In the genomic region with DNA sequence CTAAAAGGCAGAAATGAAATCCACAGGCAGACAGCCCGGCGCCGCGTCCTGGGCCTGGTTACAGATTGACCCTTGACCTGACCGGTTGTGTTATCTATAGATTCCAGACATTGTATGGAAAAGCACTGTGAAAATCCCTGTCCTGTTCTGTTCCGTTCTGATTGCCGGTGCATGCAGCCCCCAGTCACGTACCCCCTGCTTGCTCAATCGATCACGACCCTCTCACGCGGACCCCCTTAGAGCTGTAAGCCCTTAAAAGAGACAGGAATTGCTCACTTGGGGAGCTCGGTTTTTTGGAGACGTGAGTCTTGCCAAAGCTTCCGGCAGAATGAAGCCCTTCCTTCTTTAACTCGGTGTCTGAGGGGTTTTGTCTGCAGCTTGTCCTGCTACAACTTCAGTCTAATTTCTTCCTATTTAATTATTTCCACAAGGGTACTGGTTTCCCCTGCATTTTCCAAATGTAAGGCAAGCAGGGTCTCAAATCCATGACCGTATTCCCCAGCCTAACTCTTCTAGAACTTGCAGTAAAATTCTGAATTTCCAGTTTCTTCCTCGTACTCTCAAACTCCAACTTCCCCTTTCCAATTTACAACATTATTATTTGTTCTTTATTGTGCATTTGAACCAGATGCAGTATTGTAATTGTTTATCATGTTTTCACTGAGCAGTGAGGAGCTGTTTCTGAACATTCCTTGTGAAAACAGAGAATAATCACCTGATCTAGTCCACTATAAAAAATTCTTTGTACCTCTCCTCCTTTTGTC, we compare ENCODE assay signal across 1 cellular context.
TF ChIP-seq lines count a peak whose summit lies in the region.

No MANE protein-coding gene starts in this region.

TF ChIP-seq in GM12878, 131 proteins besides CTCF, POLR2A, EP300 and RAD21:
- TF ChIP-seq NR2F1 (conservative IDR thresholded peaks at IDR 0.05) (peak; percentile 57), NR2C1 (IDR thresholded peaks at IDR 0.05) (peak; percentile 49; the same call in 1 of the 2 replicates)
TF ChIP-seq in GM12878: peak in this region for 2; not testable (repeated sequence) for 129.
